In the genomic region with DNA sequence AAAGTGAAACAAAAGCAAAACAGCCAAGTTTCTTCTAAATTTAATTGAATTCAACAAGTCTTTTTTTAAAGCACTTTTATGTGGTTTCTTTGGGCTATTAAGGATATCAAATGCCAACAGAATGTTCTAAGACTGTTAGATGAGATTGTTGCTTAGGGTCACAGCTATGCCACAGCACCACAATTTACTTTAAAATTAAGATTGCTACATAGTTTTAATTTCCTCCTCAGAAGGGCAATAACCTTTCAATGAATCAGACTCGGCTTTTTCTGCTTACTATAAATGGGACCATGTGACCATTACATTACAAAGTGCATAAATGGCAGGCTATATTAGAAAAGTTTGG, we compare ENCODE assay signal across 7 cellular contexts. TPM values are rescaled to one million over a fixed set of nuclear protein-coding genes. Genes with fewer than 3 reads are reported as not detected.
DNase-seq lines count a peak whose midpoint lies in the region; ATAC-seq lines count a peak whose summit lies in the region.
"Not testable (repeated sequence)": the region's sequence is repeated elsewhere in the genome, so short reads cannot be mapped to it uniquely, and the experiment has no call there.

No MANE protein-coding gene starts in this region.

- not testable (repeated sequence) for H3K4me1 ChIP-seq in CD8-positive, alpha-beta memory T cell (ENCODE audit: insufficient read depth, low read length)

- POLR2A ChIA-PET in CD8-positive, alpha-beta memory T cell (lab: Charles Lee); activated naive CD8-positive, alpha-beta T cell treated with anti-CD3 and anti-CD28 coated beads, Interleukin-2, amount 10 ng/mL, durations not matched to agents 7 days and 5 days (lab: Charles Lee): not testable (repeated sequence)

- not testable (repeated sequence) for H3K9me3 ChIP-seq in CD8-positive, alpha-beta memory T cell (ENCODE audit: low read length)

- not testable (repeated sequence) for H3K4me3 ChIP-seq in CD8-positive, alpha-beta memory T cell (ENCODE audit: low read length)

- not testable (repeated sequence) for H3K27me3 Mint-ChIP-seq in CD8-positive, alpha-beta memory T cell; activated naive CD8-positive, alpha-beta T cell treated with anti-CD3 and anti-CD28 coated beads, Interleukin-2, amount 10 ng/mL, durations not matched to agents 7 days and 5 days; naive B cell

- CTCF ChIA-PET in CD8-positive, alpha-beta memory T cell (lab: Charles Lee): not testable (repeated sequence)

- peaks cover 0 to 12% (median 3%) of the 10 kb centered on the region in 5 donors for H3K9me3 Mint-ChIP-seq in CD8-positive, alpha-beta memory T cell
- H3K9me3 Mint-ChIP-seq in activated naive CD8-positive, alpha-beta T cell treated with anti-CD3 and anti-CD28 coated beads, Interleukin-2, amount 10 ng/mL, durations not matched to agents 7 days and 5 days: not testable (repeated sequence)
- H3K9me3 Mint-ChIP-seq in naive B cell: peaks cover 3 to 22% (median 9%) of the 10 kb centered on the region in 7 donors

- H3K27ac ChIP-seq in CD8-positive, alpha-beta memory T cell (ENCODE audit: low read depth, low read length): not testable (repeated sequence)

- H3K4me1 Mint-ChIP-seq in CD8-positive, alpha-beta memory T cell: peaks cover 9 to 14% (median 11%) of the 10 kb centered on the region in 3 donors
- H3K4me1 Mint-ChIP-seq in activated naive CD8-positive, alpha-beta T cell treated with anti-CD3 and anti-CD28 coated beads, Interleukin-2, amount 10 ng/mL, durations not matched to agents 7 days and 5 days: not testable (repeated sequence)
- peaks cover 8 to 21% (median 16%) of the 10 kb centered on the region in 3 donors for H3K4me1 Mint-ChIP-seq in naive B cell

- H3K36me3 Mint-ChIP-seq in CD8-positive, alpha-beta memory T cell; activated naive CD8-positive, alpha-beta T cell treated with anti-CD3 and anti-CD28 coated beads, Interleukin-2, amount 10 ng/mL, durations not matched to agents 7 days and 5 days; naive B cell: not testable (repeated sequence)

- not testable (repeated sequence) for DNase-seq in CD8-positive, alpha-beta memory T cell; activated naive CD8-positive, alpha-beta T cell treated with anti-CD3 and anti-CD28 coated beads, Interleukin-2, amount 10 ng/mL, durations not matched to agents 7 days and 5 days; naive B cell
- peak; percentile 40 for DNase-seq in M059J (ENCODE audit: low read depth)

- peak overlapping the region in 5 of 8 donors; percentile 28 to 62 (median 34) for H3K27ac Mint-ChIP-seq in CD8-positive, alpha-beta memory T cell
- not testable (repeated sequence) for H3K27ac Mint-ChIP-seq in activated naive CD8-positive, alpha-beta T cell treated with anti-CD3 and anti-CD28 coated beads, Interleukin-2, amount 10 ng/mL, durations not matched to agents 7 days and 5 days
- H3K27ac Mint-ChIP-seq in naive B cell: peak overlapping the region; percentile 1 to 89 (median 16)

- ATAC-seq in GM19395 (IDR thresholded peaks at IDR 0.05; ENCODE audit: unreplicated experiment) (peak; percentile 5), GM21723 (IDR thresholded peaks at IDR 0.05; ENCODE audit: unreplicated experiment) (peak; percentile 6), HG03139 (IDR thresholded peaks at IDR 0.05; ENCODE audit: unreplicated experiment) (peak; percentile 3)
- not testable (repeated sequence) for ATAC-seq in activated naive CD8-positive, alpha-beta T cell treated with anti-CD3 and anti-CD28 coated beads, Interleukin-2, amount 10 ng/mL, durations not matched to agents 7 days and 5 days (ENCODE audit: low read depth); naive B cell (ENCODE audit: low read depth in 2 of 2)

- not testable (repeated sequence) for H3K27me3 ChIP-seq in CD8-positive, alpha-beta memory T cell (ENCODE audit: insufficient read depth, low read length, poor library complexity, severe bottlenecking)

- H3K36me3 ChIP-seq in CD8-positive, alpha-beta memory T cell (ENCODE audit: insufficient read depth, low read length): not testable (repeated sequence)

- peak overlapping the region in 5 of 7 donors; percentile 12 to 51 (median 21) for H3K4me3 Mint-ChIP-seq in CD8-positive, alpha-beta memory T cell
- H3K4me3 Mint-ChIP-seq in activated naive CD8-positive, alpha-beta T cell treated with anti-CD3 and anti-CD28 coated beads, Interleukin-2, amount 10 ng/mL, durations not matched to agents 7 days and 5 days: peak overlapping the region; percentile 52
- H3K4me3 Mint-ChIP-seq in naive B cell: peak overlapping the region in 3 of 8 donors; percentile 2 to 8 (median 2)

RNA-seq across cellular contexts. Expression of a gene that starts 34.6 kb away (rescaled TPM):
- 10 to 100 TPM in 1 of 2 experiments, 1 to 10 TPM in 1; 9.1 to 10.1 TPM for total RNA-seq in CD8-positive, alpha-beta memory T cell
- polyA plus RNA-seq in CD8-positive, alpha-beta memory T cell: 1.0 TPM
- total RNA-seq in M059J (2014; rRNA removed; shearing (Covaris generic)): 3.9 and 4.9 TPM in 2 replicates
- 10 to 100 TPM in 1 of 2 experiments, 1 to 10 TPM in 1; 9.6 to 11.3 TPM for total RNA-seq in activated naive CD8-positive, alpha-beta T cell treated with anti-CD3 and anti-CD28 coated beads, Interleukin-2, amount 10 ng/mL, durations not matched to agents 7 days and 5 days
- polyA plus RNA-seq in naive B cell (ENCODE audit: low read depth in 6 of 6): 1 to 10 TPM; 1.1 to 4.7 (median 2.1) TPM
